In the genomic region with DNA sequence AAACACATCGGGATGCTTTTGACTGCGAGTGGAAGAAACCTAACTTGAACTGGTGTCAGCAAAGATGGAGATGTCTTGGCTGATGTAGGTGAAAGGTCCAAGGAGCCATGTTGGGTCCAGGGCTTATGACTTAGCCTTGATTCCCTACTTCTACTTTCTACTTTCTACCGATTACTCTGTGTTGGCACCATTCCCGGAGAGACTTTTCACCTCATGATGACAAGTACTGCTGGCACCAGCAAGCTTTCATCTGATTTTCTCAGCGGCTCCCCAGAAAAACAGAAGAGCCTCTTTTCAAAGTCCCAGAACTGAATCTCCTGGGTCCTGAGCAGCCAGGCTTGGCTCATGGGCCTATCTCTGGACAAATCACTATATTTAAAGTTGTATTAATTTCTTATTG, we compare ENCODE assay signal across 18 cellular contexts. TPM values are rescaled to one million over a fixed set of nuclear protein-coding genes. Genes with fewer than 3 reads are reported as not detected.
DNase-seq lines count a peak whose midpoint lies in the region; ATAC-seq lines count a peak whose summit lies in the region.
"Had no signal": no experiment of that assay in that cellular context is flagged by ENCODE, and none has a peak within 500 bp of the region (broad histone marks: within the 10 kb centered on the region; RNA-seq: fewer than 3 reads in every experiment).

No MANE protein-coding gene starts in this region.

- peak; percentile 17 for DNase-seq in activated effector memory CD4-positive, alpha-beta T cell treated with anti-CD3 and anti-CD28 coated beads, Interleukin-2, amount 50 U/mL, for 16 hours
- no peak for DNase-seq in activated effector memory CD4-positive, alpha-beta T cell treated with Interleukin-2 at 50 U/mL for 16 hours
- peak; percentile 15 for DNase-seq in MG63
- peak; percentile 67 for DNase-seq in mucosa of gallbladder (ENCODE audit: low spot score)
- no peak for DNase-seq in effector CD8-positive, alpha-beta T cell (lab: John Stamatoyannopoulos, UW)
- DNase-seq: C1 segment of cervical spinal cord; CD4-positive, CD25-positive, alpha-beta regulatory T cell; CD8-positive, alpha-beta memory T cell; COR-L47; DMS153; DND-41; HCEC 1CT; KG1 had no signal

- H3K27me3 ChIP-seq in MG63: peaks cover 28% of the 10 kb centered on the region

- no peak overlapping the region for H3K4me3 ChIP-seq in MG63
- H3K4me3 ChIP-seq: GM23338 had no signal

- no peaks in the 10 kb centered on the region for H3K9me3 ChIP-seq in MG63

- no peaks in the 10 kb centered on the region for H3K36me3 ChIP-seq in MG63

- no peak for ATAC-seq in GM18867 (IDR thresholded peaks at IDR 0.05; ENCODE audit: unreplicated experiment)
- ATAC-seq in GM21390 (IDR thresholded peaks at IDR 0.05; ENCODE audit: unreplicated experiment): no peak
- ATAC-seq: GM23338 had no signal

RNA-seq across cellular contexts. Expression of gene EDN3, which starts 4.9 kb away (rescaled TPM):
- total RNA-seq in MG63 (2014; rRNA removed; shearing (Covaris generic); ENCODE audit: low replicate concordance): not detected in 2 replicates
- 7.7 TPM for total RNA-seq in mucosa of gallbladder
- total RNA-seq: A172, B cell had no signal

Comparison
In these comparisons a context has a peak if more than half of its experiments do, and no peak if none do; other contexts are left out.
1. DNase-seq: peak in activated effector memory CD4-positive, alpha-beta T cell treated with anti-CD3 and anti-CD28 coated beads, Interleukin-2, amount 50 U/mL, for 16 hours (single experiment), MG63 (single experiment) and mucosa of gallbladder (single experiment); none in activated effector memory CD4-positive, alpha-beta T cell treated with Interleukin-2 at 50 U/mL for 16 hours (single experiment) and effector CD8-positive, alpha-beta T cell (single experiment).